Comparison of ENCODE assay signal across 8 cellular contexts in the genomic region with DNA sequence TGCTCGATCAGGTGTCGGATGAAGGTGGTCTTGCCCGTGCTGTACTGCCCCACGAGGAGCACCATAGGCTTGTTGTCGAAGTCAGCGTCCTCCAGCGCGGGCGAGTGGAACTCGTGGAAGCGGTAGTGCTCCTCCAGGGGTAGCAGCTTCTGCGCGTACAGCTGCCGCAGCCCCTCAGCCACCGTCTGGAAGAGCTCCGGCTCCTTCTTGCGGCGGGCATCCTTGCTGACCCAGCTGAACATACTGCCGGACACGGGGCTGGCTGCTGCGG. TPM values are rescaled to one million over a fixed set of nuclear protein-coding genes. Genes with fewer than 3 reads are reported as not detected.
A peak's percentile ranks its signal among the peaks of the same experiment; 100 is the strongest.
DNase-seq lines count a peak whose midpoint lies in the region; ATAC-seq, FAIRE-seq and TF ChIP-seq lines count a peak whose summit lies in the region.

No MANE protein-coding gene starts in this region.

- H3K9me1 ChIP-seq in K562 (ENCODE audit: control insufficient read depth, insufficient read depth, low read length), result no peaks in the 10 kb centered on the region

- FAIRE-seq in K562 (lab: Jason Lieb, UNC), result peak; percentile 42

- CTCF ChIA-PET in K562 (lab: Yijun Ruan, JAX; ENCODE audit: low intra/inter-chr PET ratio), result no interaction called here

- H3K36me3 ChIP-seq in K562 (ENCODE audit: control insufficient read depth, insufficient read depth, low read length) (peaks cover 22% of the 10 kb centered on the region; the same call in 2 of the 3 replicates), left lung (peaks cover 0 to 27% of the 10 kb centered on the region in 2 donors), thyroid gland (peaks cover 5 to 8% of the 10 kb centered on the region in 2 donors)

- WGBS in K562 (ENCODE audit: insufficient coverage, low coverage, missing lambda C conversion rate), result 2% methylated on average over 21 of the region's 21 CpGs
- 0% methylated on average over 4 of the region's 21 CpGs; no CpG with 5 or more reads in 1 of the 2 donors for WGBS in thyroid gland, 2 donors

- no peak for TF ChIP-seq POLR2A in K562 (conservative IDR thresholded peaks at IDR 0.05)
- TF ChIP-seq POLR2A in thyroid gland (IDR thresholded peaks at IDR 0.05), result no peak

- H3K4me2 ChIP-seq in K562 (ENCODE audit: insufficient read depth, low read length), result peak overlapping the region; percentile 95

- H3K9ac ChIP-seq in K562 (ENCODE audit: insufficient read depth in 1 of 2, low read depth in 2 of 2, low read length in 2 of 2), result peak overlapping the region; percentile 70 to 99

- peak overlapping the region; percentile 92 for H2AFZ ChIP-seq in K562 (ENCODE audit: low read depth, low read length)

- in situ Hi-C loops in K562 (cut with MboI), result no loop called here

- DNase-seq in HL-60 (ENCODE audit: low read depth in 1 of 2, low spot score in 1 of 2) (no peak), K562 (ENCODE audit: extremely low read depth in 1 of 4, low spot score in 3 of 4) (no peak), left lung (no peak), thyroid gland (no peak), iPS-NIHi7 (ENCODE audit: extremely low spot score) (no peak), NCI-H82 (lab: John Stamatoyannopoulos, UW) (no peak)

- ATAC-seq in K562 (peak; percentile 52), left lung (peak; percentile 14), HG03457 (IDR thresholded peaks at IDR 0.05; ENCODE audit: unreplicated experiment) (no peak)

- H3K4me1 ChIP-seq in K562 (replicated peaks in 1 of 2; ENCODE audit: control insufficient read depth in 2 of 2, insufficient read depth in 2 of 2, low read length in 2 of 2) (peaks cover 26 to 57% of the 10 kb centered on the region in 2 experiments), left lung (peaks cover 29 to 68% of the 10 kb centered on the region in 2 donors), thyroid gland (peaks cover 34 to 38% of the 10 kb centered on the region in 2 donors)

- H4K20me1 ChIP-seq in K562 (replicated peaks; ENCODE audit: control insufficient read depth, insufficient read depth, low read length), result peaks cover 14% of the 10 kb centered on the region; the same call in 1 of the 2 replicates

- peaks cover 53% of the 10 kb centered on the region for H3K79me2 ChIP-seq in K562 (ENCODE audit: control insufficient read depth, insufficient read depth, low read length)

- TF ChIP-seq CTCF in HL-60 (IDR thresholded peaks at IDR 0.05; ENCODE audit: insufficient read depth, low read length) (no peak), K562 (IDR thresholded peaks at IDR 0.05 in 2 of 3, conservative IDR thresholded peaks at IDR 0.05 in 1 of 3; ENCODE audit: insufficient read depth in 2 of 3, low read depth in 1 of 3, low read length in 3 of 3) (0 out of 6 replicates have a peak, but pooled peaks of 1 of the 3 experiments have one; percentile 0), left lung (IDR thresholded peaks at IDR 0.05) (no peak), thyroid gland (IDR thresholded peaks at IDR 0.05) (peak in 1 of 6 experiments; percentile 20)

- H3K9me3 ChIP-seq in K562 (replicated peaks; ENCODE audit: control insufficient read depth, insufficient read depth, low read depth, low read length), result no peaks in the 10 kb centered on the region
- no peaks in the 10 kb centered on the region for H3K9me3 ChIP-seq in left lung
- H3K9me3 ChIP-seq in thyroid gland, result no peaks in the 10 kb centered on the region

- peak overlapping the region; percentile 78 for H3K4me3 ChIP-seq in GM08714 (ENCODE audit: low read length)
- peak overlapping the region; percentile 86 for H3K4me3 ChIP-seq in HL-60 (replicated peaks; ENCODE audit: insufficient read depth, low read length)
- peak overlapping the region; percentile 71 for H3K4me3 ChIP-seq in K562
- peak overlapping the region; percentile 98 to 99 for H3K4me3 ChIP-seq in left lung
- H3K4me3 ChIP-seq in thyroid gland (replicated peaks in 1 of 3), result peak overlapping the region; percentile 75 to 97 (median 97)

- TF ChIP-seq EP300 in K562 (IDR thresholded peaks at IDR 0.05; ENCODE audit: low read length), result no peak

- intact Hi-C loops in K562 (cut with micrococcal nuclease), result no loop called here
- intact Hi-C loops in left lung (cut with DNase I), result no loop called here
- intact Hi-C loops in thyroid gland (cut with DNase I), result no loop called here

- no peaks in the 10 kb centered on the region for H3K27me3 ChIP-seq in HL-60 (ENCODE audit: insufficient read depth, poor library complexity, severe bottlenecking)
- H3K27me3 ChIP-seq in K562 (ENCODE audit: control insufficient read depth in 2 of 2, insufficient read depth in 2 of 2, low read length in 2 of 2), result no peaks in the 10 kb centered on the region
- H3K27me3 ChIP-seq in left lung, result no peaks in the 10 kb centered on the region
- no peaks in the 10 kb centered on the region for H3K27me3 ChIP-seq in thyroid gland

- BruUV-seq in K562 (replicated peaks; lab: Mats Ljungman, UMichigan), result no TSS peak

- H3K27ac ChIP-seq in HL-60 (replicated peaks), result peak overlapping the region; percentile 77
- peak overlapping the region; percentile 57 for H3K27ac ChIP-seq in K562 (ENCODE audit: extremely low read depth, low read depth, low read length)
- H3K27ac ChIP-seq in left lung, result peak overlapping the region; percentile 72 to 96
- peak overlapping the region; percentile 9 to 80 (median 77) for H3K27ac ChIP-seq in thyroid gland

- TF ChIP-seq RAD21 in K562 (CRISPR knock-in tag; conservative IDR thresholded peaks at IDR 0.05 in 1 of 2, IDR thresholded peaks at IDR 0.05 in 1 of 2), result no peak

- POLR2A ChIA-PET in K562 (lab: Yijun Ruan, JAX), result interaction anchor here (0.6 to 9.0 kb wide), 13 partner anchors 11 to 542 kb away, joined by 3 to 109 read pairs (median 5); a partner anchor contains a TSS

RNA-seq across cellular contexts. Expression of a gene that starts 0.3 kb away (rescaled TPM):
- 20.8 and 92.1 TPM in 2 replicates for total RNA-seq in K562 (2011; cell fraction: chromatin; rRNA removed; ENCODE audit: low replicate concordance)
- 57.7 and 64.3 TPM in 2 replicates for total RNA-seq in K562 (2011; cell fraction: nucleolus; rRNA removed)
- total RNA-seq in K562 (2011; cell fraction: nucleoplasm; rRNA removed), result 24.2 and 37.8 TPM in 2 replicates
- total RNA-seq in K562 (2014; rRNA removed) (39.1 and 40.0 TPM in 2 replicates), K562 (2014; rRNA removed; fragmentation: Illumina TruSeq; extraction: Trizol) (7.2 and 11.5 TPM in 2 replicates), K562 (2015; rRNA removed; fragmentation: Illumina TruSeq; extraction: Trizol) (12.7 and 12.9 TPM in 2 replicates), K562 (2021) (65.0 and 69.6 TPM in 2 replicates), left lung (100 to 1,000 TPM in 1 of 2 donors, 10 to 100 TPM in 1; 73.0 to 153 TPM), thyroid gland (10 to 100 TPM; 53.5 to 90.7 (median 67.4) TPM)
- polyA plus RNA-seq in K562 (2011; rRNA removed) (16.4 and 34.2 TPM in 2 replicates), K562 (2014; fragmentation: Illumina TruSeq; extraction: Trizol) (41.0 and 45.1 TPM in 2 replicates), K562 (2014; fragmentation: Nextera tagmentation; extraction: Ambion mirVana) (under 1 TPM; 0.46 to 0.59 TPM), K562 (2014; rRNA removed) (26.8 and 27.3 TPM in 2 replicates)
- polyA plus RNA-seq in K562 (2011; cell fraction: cytosol; rRNA removed), result 30.6 and 56.6 TPM in 2 replicates
- polyA plus RNA-seq in K562 (2011; cell fraction: nucleus; rRNA removed), result 30.2 and 48.9 TPM in 2 replicates
- polyA plus RNA-seq in K562 (2012), result 38.5 and 52.8 TPM in 2 replicates
- polyA minus RNA-seq in K562 (2011; rRNA and poly(A)+ RNA removed), result 26.8 and 39.2 TPM in 2 replicates
- 50.9 and 64.3 TPM in 2 replicates for polyA minus RNA-seq in K562 (2011; cell fraction: cytosol; rRNA and poly(A)+ RNA removed)
- 17.4 and 22.8 TPM in 2 replicates for polyA minus RNA-seq in K562 (2011; cell fraction: nucleus; rRNA and poly(A)+ RNA removed)

RNA-seq across cellular contexts. Expression of a gene that starts 33.7 kb away (rescaled TPM):
- total RNA-seq in K562 (2011; cell fraction: chromatin; rRNA removed; ENCODE audit: low replicate concordance), result 19.1 and 64.6 TPM in 2 replicates
- total RNA-seq in K562 (2011; cell fraction: nucleolus; rRNA removed), result 33.3 and 37.9 TPM in 2 replicates
- total RNA-seq in K562 (2011; cell fraction: nucleoplasm; rRNA removed), result 16.2 and 19.7 TPM in 2 replicates
- total RNA-seq in K562 (2014; rRNA removed) (4.0 and 7.1 TPM in 2 replicates), K562 (2014; rRNA removed; fragmentation: Illumina TruSeq; extraction: Trizol) (0.99 and 1.1 TPM in 2 replicates), K562 (2015; rRNA removed; fragmentation: Illumina TruSeq; extraction: Trizol) (2.1 and 2.5 TPM in 2 replicates), K562 (2021) (7.4 and 8.8 TPM in 2 replicates), left lung (10 to 100 TPM; 18.0 to 25.9 TPM), thyroid gland (10 to 100 TPM in 2 of 4 donors, 1 to 10 TPM in 2; 7.8 to 13.9 (median 10.2) TPM)
- polyA plus RNA-seq in K562 (2011; rRNA removed) (2.2 and 3.6 TPM in 2 replicates), K562 (2014; fragmentation: Illumina TruSeq; extraction: Trizol) (1.8 and 4.6 TPM in 2 replicates), K562 (2014; fragmentation: Nextera tagmentation; extraction: Ambion mirVana) (under 1 TPM; 0.04 to 0.08 TPM), K562 (2014; rRNA removed) (7.9 and 11.8 TPM in 2 replicates)
- polyA plus RNA-seq in K562 (2011; cell fraction: cytosol; rRNA removed), result 2.0 and 4.5 TPM in 2 replicates
- polyA plus RNA-seq in K562 (2011; cell fraction: nucleus; rRNA removed), result 15.1 and 28.5 TPM in 2 replicates
- polyA plus RNA-seq in K562 (2012), result 4.7 and 6.3 TPM in 2 replicates
- 2.1 and 3.0 TPM in 2 replicates for polyA minus RNA-seq in K562 (2011; rRNA and poly(A)+ RNA removed)
- 3.2 and 3.5 TPM in 2 replicates for polyA minus RNA-seq in K562 (2011; cell fraction: cytosol; rRNA and poly(A)+ RNA removed)
- 12.1 and 12.2 TPM in 2 replicates for polyA minus RNA-seq in K562 (2011; cell fraction: nucleus; rRNA and poly(A)+ RNA removed)

RNA-seq across cellular contexts. Expression of a gene that starts 38.9 kb away (rescaled TPM):
- total RNA-seq in K562 (2011; cell fraction: chromatin; rRNA removed; ENCODE audit: low replicate concordance), result 50.6 and 183 TPM in 2 replicates
- total RNA-seq in K562 (2011; cell fraction: nucleolus; rRNA removed), result 131 and 133 TPM in 2 replicates
- 70.0 and 70.2 TPM in 2 replicates for total RNA-seq in K562 (2011; cell fraction: nucleoplasm; rRNA removed)
- 22.2 and 22.4 TPM in 2 replicates for total RNA-seq in K562 (2014; rRNA removed)
- total RNA-seq in K562 (2014; rRNA removed; fragmentation: Illumina TruSeq; extraction: Trizol), result 3.2 and 3.6 TPM in 2 replicates
- total RNA-seq in K562 (2015; rRNA removed; fragmentation: Illumina TruSeq; extraction: Trizol), result 6.2 and 7.7 TPM in 2 replicates
- 37.7 and 45.9 TPM in 2 replicates for total RNA-seq in K562 (2021)
- 4.6 and 11.2 TPM in 2 replicates for polyA plus RNA-seq in K562 (2011; rRNA removed)
- polyA plus RNA-seq in K562 (2011; cell fraction: cytosol; rRNA removed), result 6.2 and 17.3 TPM in 2 replicates
- 42.8 and 78.0 TPM in 2 replicates for polyA plus RNA-seq in K562 (2011; cell fraction: nucleus; rRNA removed)
- polyA plus RNA-seq in K562 (2012), result 22.5 and 32.9 TPM in 2 replicates
- polyA plus RNA-seq in K562 (2014; fragmentation: Illumina TruSeq; extraction: Trizol), result 5.2 and 15.8 TPM in 2 replicates
- under 1 TPM; 0.25 to 0.53 TPM for polyA plus RNA-seq in K562 (2014; fragmentation: Nextera tagmentation; extraction: Ambion mirVana)
- polyA plus RNA-seq in K562 (2014; rRNA removed), result 21.0 and 21.6 TPM in 2 replicates
- 5.7 and 7.2 TPM in 2 replicates for polyA minus RNA-seq in K562 (2011; rRNA and poly(A)+ RNA removed)
- polyA minus RNA-seq in K562 (2011; cell fraction: cytosol; rRNA and poly(A)+ RNA removed), result 18.2 and 19.4 TPM in 2 replicates
- 45.1 and 49.8 TPM in 2 replicates for polyA minus RNA-seq in K562 (2011; cell fraction: nucleus; rRNA and poly(A)+ RNA removed)
- total RNA-seq in left lung, result 10 to 100 TPM; 21.9 to 23.5 TPM
- 10 to 100 TPM; 19.5 to 43.1 (median 36.7) TPM for total RNA-seq in thyroid gland

RNA-seq across cellular contexts. Expression of a gene that starts 46.3 kb away (rescaled TPM):
- 18.6 and 35.5 TPM in 2 replicates for total RNA-seq in K562 (2011; cell fraction: chromatin; rRNA removed; ENCODE audit: low replicate concordance)
- total RNA-seq in K562 (2011; cell fraction: nucleolus; rRNA removed), result 16.1 and 22.7 TPM in 2 replicates
- total RNA-seq in K562 (2011; cell fraction: nucleoplasm; rRNA removed), result 17.8 and 18.6 TPM in 2 replicates
- 3.3 and 5.2 TPM in 2 replicates for total RNA-seq in K562 (2014; rRNA removed)
- 1.8 and 3.2 TPM in 2 replicates for total RNA-seq in K562 (2014; rRNA removed; fragmentation: Illumina TruSeq; extraction: Trizol)
- 2.5 and 2.6 TPM in 2 replicates for total RNA-seq in K562 (2015; rRNA removed; fragmentation: Illumina TruSeq; extraction: Trizol)
- 6.4 and 7.8 TPM in 2 replicates for total RNA-seq in K562 (2021)
- polyA plus RNA-seq in K562 (2011; rRNA removed), result 7.3 and 11.1 TPM in 2 replicates
- polyA plus RNA-seq in K562 (2011; cell fraction: cytosol; rRNA removed), result 9.0 and 9.1 TPM in 2 replicates
- polyA plus RNA-seq in K562 (2011; cell fraction: nucleus; rRNA removed), result 46.9 and 48.0 TPM in 2 replicates
- polyA plus RNA-seq in K562 (2012), result 5.8 and 10.7 TPM in 2 replicates
- 5.1 and 5.2 TPM in 2 replicates for polyA plus RNA-seq in K562 (2014; fragmentation: Illumina TruSeq; extraction: Trizol)
- polyA plus RNA-seq in K562 (2014; fragmentation: Nextera tagmentation; extraction: Ambion mirVana), result under 1 TPM; 0.10 to 0.13 TPM
- polyA plus RNA-seq in K562 (2014; rRNA removed), result 5.1 and 6.1 TPM in 2 replicates
- polyA minus RNA-seq in K562 (2011; rRNA and poly(A)+ RNA removed), result 3.4 and 4.0 TPM in 2 replicates
- polyA minus RNA-seq in K562 (2011; cell fraction: cytosol; rRNA and poly(A)+ RNA removed), result 3.6 and 3.9 TPM in 2 replicates
- 4.8 and 5.9 TPM in 2 replicates for polyA minus RNA-seq in K562 (2011; cell fraction: nucleus; rRNA and poly(A)+ RNA removed)
- total RNA-seq in left lung, result 10 to 100 TPM; 24.4 to 29.9 TPM
- 10 to 100 TPM; 14.8 to 30.1 (median 21.7) TPM for total RNA-seq in thyroid gland

RNA-seq across cellular contexts. Expression of a gene that starts 57.5 kb away (rescaled TPM):
- total RNA-seq in K562 (2011; cell fraction: chromatin; rRNA removed; ENCODE audit: low replicate concordance), result not detected in 2 replicates
- total RNA-seq in K562 (2011; cell fraction: nucleolus; rRNA removed), result not detected in 2 replicates
- total RNA-seq in K562 (2011; cell fraction: nucleoplasm; rRNA removed), result not detected in 2 replicates
- total RNA-seq in K562 (2014; rRNA removed), result not detected in 2 replicates
- total RNA-seq in K562 (2014; rRNA removed; fragmentation: Illumina TruSeq; extraction: Trizol), result not detected in 2 replicates
- 0.22 TPM in 1 of 2 replicates, not detected in the other for total RNA-seq in K562 (2015; rRNA removed; fragmentation: Illumina TruSeq; extraction: Trizol)
- total RNA-seq in K562 (2021), result not detected in 2 replicates
- not detected in 2 replicates for polyA plus RNA-seq in K562 (2011; rRNA removed)
- not detected in 2 replicates for polyA plus RNA-seq in K562 (2011; cell fraction: cytosol; rRNA removed)
- polyA plus RNA-seq in K562 (2011; cell fraction: nucleus; rRNA removed), result 0.74 and 0.88 TPM in 2 replicates
- not detected in 2 replicates for polyA plus RNA-seq in K562 (2012)
- not detected in 2 replicates for polyA plus RNA-seq in K562 (2014; fragmentation: Illumina TruSeq; extraction: Trizol)
- under 1 TPM in 1 of 2 experiments, not detected in 1; 0.17 TPM for polyA plus RNA-seq in K562 (2014; fragmentation: Nextera tagmentation; extraction: Ambion mirVana)
- polyA plus RNA-seq in K562 (2014; rRNA removed), result 1.4 TPM in 1 of 2 replicates, not detected in the other
- not detected in 2 replicates for polyA minus RNA-seq in K562 (2011; rRNA and poly(A)+ RNA removed)
- not detected in 2 replicates for polyA minus RNA-seq in K562 (2011; cell fraction: cytosol; rRNA and poly(A)+ RNA removed)
- not detected in 2 replicates for polyA minus RNA-seq in K562 (2011; cell fraction: nucleus; rRNA and poly(A)+ RNA removed)
- total RNA-seq in left lung, result not detected
- total RNA-seq in thyroid gland, result under 1 TPM in 1 of 4 donors, not detected in 3; 0.94 TPM
